Comparison of ENCODE assay signal across 8 cellular contexts in the genomic region with DNA sequence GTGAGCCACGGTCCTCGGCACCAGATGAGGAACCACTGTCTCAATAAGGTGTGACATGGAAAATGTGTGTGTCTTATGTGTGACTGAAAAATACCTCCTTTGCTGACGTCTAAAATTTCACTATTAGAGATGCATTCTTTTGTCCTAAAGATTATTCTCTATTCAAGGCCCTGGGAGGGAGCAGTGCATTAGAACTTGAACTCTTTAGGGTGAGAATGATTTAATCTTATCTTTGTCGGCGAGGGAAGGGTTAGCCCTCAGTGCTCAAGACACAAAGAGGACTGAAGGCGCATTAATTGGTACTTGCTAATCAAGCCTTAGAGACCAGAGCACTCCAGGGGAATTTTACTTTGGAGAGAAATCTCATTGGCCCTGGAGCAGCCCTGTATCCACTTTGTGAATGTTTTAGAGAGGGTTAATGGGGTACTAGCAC.
A peak's percentile ranks its signal among the peaks of the same experiment; 100 is the strongest.
DNase-seq lines count a peak whose midpoint lies in the region; ATAC-seq and TF ChIP-seq lines count a peak whose summit lies in the region.

No MANE protein-coding gene starts in this region.

- peaks cover 4 to 7% of the 10 kb centered on the region in 2 donors for H3K4me1 Mint-ChIP-seq in effector memory CD8-positive, alpha-beta T cell (ENCODE audit: low read depth in 2 of 2)
- H3K4me1 Mint-ChIP-seq in nephron, result peaks cover 51% of the 10 kb centered on the region

- peak overlapping the region; percentile 68 to 77 for H3K4me3 Mint-ChIP-seq in effector memory CD8-positive, alpha-beta T cell
- H3K4me3 Mint-ChIP-seq in nephron, result peak overlapping the region; percentile 54 to 84 (median 84)

- H3K9me3 Mint-ChIP-seq in effector memory CD8-positive, alpha-beta T cell, result no peaks in the 10 kb centered on the region
- H3K9me3 Mint-ChIP-seq in nephron, result no peaks in the 10 kb centered on the region

- peaks cover 5 to 6% of the 10 kb centered on the region in 2 donors for H3K27me3 Mint-ChIP-seq in effector memory CD8-positive, alpha-beta T cell
- peaks cover 27% of the 10 kb centered on the region for H3K27me3 Mint-ChIP-seq in nephron (ENCODE audit: low read depth)

- no peak for ATAC-seq in effector memory CD8-positive, alpha-beta T cell (replicated peaks)
- no peak for ATAC-seq in HG03196 (IDR thresholded peaks at IDR 0.05; ENCODE audit: unreplicated experiment)

- no peaks in the 10 kb centered on the region for H3K36me3 Mint-ChIP-seq in effector memory CD8-positive, alpha-beta T cell (ENCODE audit: insufficient read depth)
- peaks cover 3% of the 10 kb centered on the region for H3K36me3 Mint-ChIP-seq in nephron (ENCODE audit: low read depth)

- H3K27ac Mint-ChIP-seq in effector memory CD8-positive, alpha-beta T cell, result no peak overlapping the region
- peak overlapping the region in 1 of 3 experiments; percentile 81 for H3K27ac Mint-ChIP-seq in nephron

- peak overlapping the region; percentile 4; the same call in 1 of the 2 replicates for H3K27ac ChIP-seq in C4-2B

- DNase-seq in NCI-H69 (lab: John Stamatoyannopoulos, UW) (peak; percentile 31), activated gamma-delta T cell (lab: John Stamatoyannopoulos, UW) (no peak), ecto neural progenitor cell (ENCODE audit: low spot score) (no peak), KG1 (lab: John Stamatoyannopoulos, UW) (no peak)
- no peak for DNase-seq in effector memory CD8-positive, alpha-beta T cell

- TF ChIP-seq CTCF in C4-2B (conservative IDR thresholded peaks at IDR 0.05) (no peak), nephron (IDR thresholded peaks at IDR 0.05; ENCODE audit: unreplicated experiment in 3 of 3) (no peak)
